Comparison of ENCODE assay signal across 15 cellular contexts in the genomic region with DNA sequence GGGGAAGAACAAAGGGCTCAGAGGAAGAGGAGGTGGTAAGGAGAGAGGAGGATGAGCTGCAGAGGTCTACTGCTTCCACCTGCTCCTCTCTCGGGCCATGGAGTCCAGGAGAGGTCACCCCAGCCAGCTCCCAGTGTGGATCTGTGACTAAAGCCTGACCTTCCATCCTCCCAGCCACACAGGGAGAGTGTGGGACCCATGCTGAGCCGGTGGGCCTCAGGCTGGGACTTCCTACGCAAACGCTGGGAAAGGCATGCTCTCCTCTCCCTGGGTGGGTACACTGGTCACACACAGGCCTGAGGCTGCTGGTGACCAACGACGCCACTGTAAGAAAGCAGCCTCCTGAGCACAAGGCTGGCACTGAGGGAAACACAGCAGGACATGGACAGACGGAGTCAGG.
A peak's percentile ranks its signal among the peaks of the same experiment; 100 is the strongest.
DNase-seq lines count a peak whose midpoint lies in the region; TF ChIP-seq lines count a peak whose summit lies in the region.
"Had no signal": no experiment of that assay in that cellular context is flagged by ENCODE, and none has a peak within 500 bp of the region (broad histone marks: within the 10 kb centered on the region; RNA-seq: fewer than 3 reads in every experiment).

No MANE protein-coding gene starts in this region.

- peaks cover 70% of the 10 kb centered on the region for H3K4me1 ChIP-seq in CD8-positive, alpha-beta memory T cell (ENCODE audit: insufficient read depth, low read length)
- peaks cover 0 to 57% (median 33%) of the 10 kb centered on the region in 4 donors for H3K4me1 ChIP-seq in Peyer's patch
- H3K4me1 ChIP-seq in spleen, result peaks cover 66 to 100% (median 96%) of the 10 kb centered on the region in 6 donors
- no peaks in the 10 kb centered on the region for H3K4me1 ChIP-seq in uterus
- H3K4me1 ChIP-seq: prostate gland had no signal

- H3K9me3 ChIP-seq in CD8-positive, alpha-beta memory T cell (ENCODE audit: low read length), result no peaks in the 10 kb centered on the region
- H3K9me3 ChIP-seq in Peyer's patch (no peaks in the 10 kb centered on the region), spleen (no peaks in the 10 kb centered on the region), uterus (no peaks in the 10 kb centered on the region)
- H3K9me3 ChIP-seq: esophagus squamous epithelium, prostate gland had no signal

- H3K36me3 Mint-ChIP-seq in CD8-positive, alpha-beta memory T cell, result peaks cover 7 to 36% (median 14%) of the 10 kb centered on the region in 3 donors

- H3K27ac Mint-ChIP-seq in CD8-positive, alpha-beta memory T cell, result peak overlapping the region; percentile 90 to 100 (median 95)
- H3K27ac Mint-ChIP-seq: type B pancreatic cell had no signal

- POLR2A ChIA-PET in CD8-positive, alpha-beta memory T cell (lab: Charles Lee), result interaction anchor here (0.6 to 1.3 kb wide), 4 partner anchors 14 to 111 kb away, joined by 3 to 9 read pairs (median 6); a partner anchor contains a TSS

- H3K4me1 Mint-ChIP-seq in CD8-positive, alpha-beta memory T cell, result peaks cover 93 to 94% (median 94%) of the 10 kb centered on the region in 3 donors

- no peak for DNase-seq in CD8-positive, alpha-beta memory T cell
- DNase-seq in Peyer's patch (no peak), spleen (peak; percentile 72), GM19240 (ENCODE audit: insufficient read length, low spot score) (no peak), AG20443 (ENCODE audit: low spot score) (no peak), uterus (no peak)
- DNase-seq in stimulated activated CD4-positive, alpha-beta T cell treated with anti-CD3 and anti-CD28 coated beads, Interleukin-4, amount 100 ng/mL, for 1 hour, result no peak
- DNase-seq: COR-L47, esophagus squamous epithelium, heart left ventricle, kidney had no signal

- no peak for TF ChIP-seq CTCF in Peyer's patch (IDR thresholded peaks at IDR 0.05)
- TF ChIP-seq CTCF in spleen (IDR thresholded peaks at IDR 0.05 in 8 of 11, conservative IDR thresholded peaks at IDR 0.05 in 3 of 11), result no peak
- TF ChIP-seq CTCF in uterus (IDR thresholded peaks at IDR 0.05), result no peak

- peak overlapping the region; percentile 46 for H3K27ac ChIP-seq in CD8-positive, alpha-beta memory T cell (ENCODE audit: low read depth, low read length)
- peak overlapping the region in 3 of 4 donors; percentile 47 to 82 (median 52) for H3K27ac ChIP-seq in Peyer's patch
- peak overlapping the region; percentile 98 for H3K27ac ChIP-seq in cingulate gyrus (ENCODE audit: low read depth, low read length)
- peak overlapping the region; percentile 9 to 85 (median 60) for H3K27ac ChIP-seq in spleen
- no peak overlapping the region for H3K27ac ChIP-seq in uterus
- H3K27ac ChIP-seq: prostate gland, RWPE1 had no signal

- no peaks in the 10 kb centered on the region for H3K36me3 ChIP-seq in CD8-positive, alpha-beta memory T cell (ENCODE audit: insufficient read depth, low read length)
- H3K36me3 ChIP-seq in Peyer's patch, result peaks cover 0 to 3% (median 0%) of the 10 kb centered on the region in 3 donors
- H3K36me3 ChIP-seq in spleen, result peaks cover 0 to 57% (median 0%) of the 10 kb centered on the region in 6 donors
- no peaks in the 10 kb centered on the region for H3K36me3 ChIP-seq in uterus
- H3K36me3 ChIP-seq: esophagus squamous epithelium, heart left ventricle, prostate gland had no signal

- CTCF ChIA-PET in CD8-positive, alpha-beta memory T cell (lab: Charles Lee), result interaction anchor here (1.2 to 2.7 kb wide), 6 partner anchors 14 to 189 kb away, joined by 3 to 11 read pairs (median 4); a partner anchor contains a TSS

- intact Hi-C loops in spleen (cut with DNase I; ENCODE audit: low total_unique reads), result no loop called here
- intact Hi-C loops in uterus (cut with DNase I; ENCODE audit: low total_unique reads), result no loop called here

- TF ChIP-seq POLR2A in Peyer's patch (IDR thresholded peaks at IDR 0.05), result no peak
- no peak for TF ChIP-seq POLR2A in spleen (IDR thresholded peaks at IDR 0.05)
- no peak for TF ChIP-seq POLR2A in uterus (IDR thresholded peaks at IDR 0.05)

- no peaks in the 10 kb centered on the region for H3K27me3 ChIP-seq in CD8-positive, alpha-beta memory T cell (ENCODE audit: insufficient read depth, low read length, poor library complexity, severe bottlenecking)
- H3K27me3 ChIP-seq in Peyer's patch (no peaks in the 10 kb centered on the region), spleen (replicated peaks in 1 of 7) (no peaks in the 10 kb centered on the region), uterus (no peaks in the 10 kb centered on the region)
- H3K27me3 ChIP-seq: esophagus squamous epithelium, heart left ventricle had no signal

- H3K27me3 Mint-ChIP-seq in CD8-positive, alpha-beta memory T cell, result peaks cover 0 to 5% of the 10 kb centered on the region in 2 donors

- 67 to 92% (median 91%) methylated on average over 7 of the region's 7 CpGs for WGBS in spleen, 5 donors

- peak overlapping the region; percentile 19 for H3K4me3 ChIP-seq in CD8-positive, alpha-beta memory T cell (ENCODE audit: low read length)
- peak overlapping the region in 1 of 4 donors; percentile 18 for H3K4me3 ChIP-seq in Peyer's patch
- H3K4me3 ChIP-seq in spleen, result peak overlapping the region in 1 of 8 donors; percentile 25
- no peak overlapping the region for H3K4me3 ChIP-seq in uterus
- H3K4me3 ChIP-seq: esophagus squamous epithelium, prostate gland had no signal

- peak overlapping the region; percentile 78 to 94 (median 84) for H3K4me3 Mint-ChIP-seq in CD8-positive, alpha-beta memory T cell
- H3K4me3 Mint-ChIP-seq: type B pancreatic cell had no signal

- no peaks in the 10 kb centered on the region for H3K9me3 Mint-ChIP-seq in CD8-positive, alpha-beta memory T cell
- H3K9me3 Mint-ChIP-seq: type B pancreatic cell had no signal

Comparison
In these comparisons a context has a peak if more than half of its experiments do, and no peak if none do; other contexts are left out.
1. H3K27ac ChIP-seq: peak in CD8-positive, alpha-beta memory T cell (single experiment), Peyer's patch (3 of 4), cingulate gyrus (single experiment) and spleen (8 of 8); none in uterus (0 of 2).